Comparison of ENCODE assay signal across 8 cellular contexts in genomic region chr10:101123085-101123814, GRCh38. TPM values are rescaled to one million over a fixed set of nuclear protein-coding genes. Genes with fewer than 3 reads are reported as not detected.
DNase-seq lines count a peak whose midpoint lies in the region; TF ChIP-seq lines count a peak whose summit lies in the region.
"Had no signal": no experiment of that assay in that cellular context is flagged by ENCODE, and none has a peak within 500 bp of the region (broad histone marks: within the 10 kb centered on the region; RNA-seq: fewer than 3 reads in every experiment).

No MANE protein-coding gene starts in this region.

- no peak for TF ChIP-seq CTCF in endothelial cell (IDR thresholded peaks at IDR 0.05; ENCODE audit: unreplicated experiment)

- H3K27ac Mint-ChIP-seq in endothelial cell (ENCODE audit: unreplicated experiment), result no peak overlapping the region

- H3K9me3 Mint-ChIP-seq in endothelial cell (ENCODE audit: unreplicated experiment), result no peaks in the 10 kb centered on the region

- peaks cover 16% of the 10 kb centered on the region for H3K36me3 Mint-ChIP-seq in endothelial cell (ENCODE audit: low read depth, unreplicated experiment)

- DNase-seq in DMS53 treated with DMSO at 0.1 percent for 48 hours (lab: John Stamatoyannopoulos, UW; ENCODE audit: unreplicated experiment), result peak; percentile 23
- DNase-seq in NCI-H510A (lab: John Stamatoyannopoulos, UW), result peak; percentile 45
- DNase-seq in endothelial cell (ENCODE audit: low spot score), result no peak
- DNase-seq in posterior vena cava (ENCODE audit: low spot score), result peak; percentile 78
- no peak for DNase-seq in effector CD4-positive, alpha-beta T cell
- no peak for DNase-seq in GDM1 (lab: John Stamatoyannopoulos, UW)
- no peak for DNase-seq in T-helper 1 cell
- DNase-seq: activated CD4-positive, alpha-beta T cell treated with anti-CD3 and anti-CD28 coated beads for 4 hours had no signal

- peak overlapping the region; percentile 85 for H3K4me3 Mint-ChIP-seq in endothelial cell (ENCODE audit: unreplicated experiment)

- intact Hi-C loops in posterior vena cava (cut with DNase I), result no loop called here

- peaks cover 23% of the 10 kb centered on the region for H3K4me1 Mint-ChIP-seq in endothelial cell (ENCODE audit: unreplicated experiment)

- H3K27me3 Mint-ChIP-seq in endothelial cell (ENCODE audit: unreplicated experiment), result peaks cover 36% of the 10 kb centered on the region

RNA-seq across cellular contexts. Expression of gene TLX1, which starts 7.8 kb away (rescaled TPM):
- total RNA-seq in endothelial cell (ENCODE audit: unreplicated experiment), result 31.0 TPM
- total RNA-seq in posterior vena cava, result not detected

Comparison
In these comparisons a context has a peak if more than half of its experiments do, and no peak if none do; other contexts are left out.
1. DNase-seq: peak in DMS53 treated with DMSO at 0.1 percent for 48 hours (single experiment), NCI-H510A (single experiment) and posterior vena cava (single experiment); none in endothelial cell (single experiment), effector CD4-positive, alpha-beta T cell (single experiment), GDM1 (single experiment) and T-helper 1 cell (0 of 5).
2. RNA of gene TLX1, which starts 7.8 kb away (total RNA-seq): 31.0 TPM in endothelial cell (single experiment); not detected in posterior vena cava; every median in the first group is over 10 times any median in the second.